ENCODE assay signal across 1 cellular context in the genomic region with DNA sequence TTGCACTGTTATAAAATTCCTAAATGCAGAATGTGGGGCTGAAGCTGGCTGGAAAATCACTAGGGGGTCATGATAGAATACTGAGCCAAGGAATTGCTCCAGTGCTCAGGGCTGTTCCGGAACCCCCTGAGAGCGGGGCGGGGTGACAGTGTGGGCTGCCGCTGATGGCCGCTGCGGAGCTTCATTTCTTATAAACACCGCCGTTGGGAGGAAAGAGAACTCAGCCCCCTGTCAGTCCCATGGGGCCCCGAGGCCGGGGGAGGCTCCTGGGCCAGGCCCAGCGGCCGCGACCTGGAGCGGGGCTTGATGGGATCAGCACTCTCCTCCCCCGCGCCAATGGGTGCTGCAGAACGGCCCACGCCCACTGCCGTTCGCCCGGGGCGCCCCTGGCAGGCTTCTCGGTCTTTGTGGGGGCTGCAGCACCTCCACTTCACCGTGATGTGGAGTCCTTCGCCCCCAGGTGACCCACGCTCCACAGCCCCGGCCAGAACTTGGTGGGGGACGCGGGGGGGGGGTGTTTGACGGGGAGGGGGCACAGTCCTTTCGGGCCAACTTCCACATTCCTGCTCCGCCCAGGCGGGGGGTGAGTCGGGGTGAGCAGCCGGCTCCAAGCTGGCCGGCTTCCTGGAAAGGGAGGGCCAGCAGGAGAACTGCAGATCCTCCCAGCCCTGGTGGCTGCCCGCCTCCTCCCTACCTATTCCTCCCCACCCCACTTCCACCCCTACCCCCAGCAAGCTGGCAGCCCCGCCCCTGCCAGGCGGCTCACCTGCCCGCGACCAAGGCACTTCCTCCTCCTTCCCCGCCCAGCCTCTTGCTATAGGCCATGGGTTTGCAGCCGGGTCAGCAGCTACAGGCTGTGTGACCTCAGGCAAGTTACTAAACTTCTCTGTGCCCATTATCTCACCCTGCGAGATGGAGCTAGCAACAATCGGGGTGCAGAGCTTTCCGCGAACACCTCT.
A peak's percentile ranks its signal among the peaks of the same experiment; 100 is the strongest.
TF ChIP-seq lines count a peak whose summit lies in the region.

No MANE protein-coding gene starts in this region.

TF ChIP-seq in HepG2, 621 proteins besides CTCF, POLR2A, EP300 and RAD21 (continued from another document and continues in another):
- TF ChIP-seq, protein P1, sequence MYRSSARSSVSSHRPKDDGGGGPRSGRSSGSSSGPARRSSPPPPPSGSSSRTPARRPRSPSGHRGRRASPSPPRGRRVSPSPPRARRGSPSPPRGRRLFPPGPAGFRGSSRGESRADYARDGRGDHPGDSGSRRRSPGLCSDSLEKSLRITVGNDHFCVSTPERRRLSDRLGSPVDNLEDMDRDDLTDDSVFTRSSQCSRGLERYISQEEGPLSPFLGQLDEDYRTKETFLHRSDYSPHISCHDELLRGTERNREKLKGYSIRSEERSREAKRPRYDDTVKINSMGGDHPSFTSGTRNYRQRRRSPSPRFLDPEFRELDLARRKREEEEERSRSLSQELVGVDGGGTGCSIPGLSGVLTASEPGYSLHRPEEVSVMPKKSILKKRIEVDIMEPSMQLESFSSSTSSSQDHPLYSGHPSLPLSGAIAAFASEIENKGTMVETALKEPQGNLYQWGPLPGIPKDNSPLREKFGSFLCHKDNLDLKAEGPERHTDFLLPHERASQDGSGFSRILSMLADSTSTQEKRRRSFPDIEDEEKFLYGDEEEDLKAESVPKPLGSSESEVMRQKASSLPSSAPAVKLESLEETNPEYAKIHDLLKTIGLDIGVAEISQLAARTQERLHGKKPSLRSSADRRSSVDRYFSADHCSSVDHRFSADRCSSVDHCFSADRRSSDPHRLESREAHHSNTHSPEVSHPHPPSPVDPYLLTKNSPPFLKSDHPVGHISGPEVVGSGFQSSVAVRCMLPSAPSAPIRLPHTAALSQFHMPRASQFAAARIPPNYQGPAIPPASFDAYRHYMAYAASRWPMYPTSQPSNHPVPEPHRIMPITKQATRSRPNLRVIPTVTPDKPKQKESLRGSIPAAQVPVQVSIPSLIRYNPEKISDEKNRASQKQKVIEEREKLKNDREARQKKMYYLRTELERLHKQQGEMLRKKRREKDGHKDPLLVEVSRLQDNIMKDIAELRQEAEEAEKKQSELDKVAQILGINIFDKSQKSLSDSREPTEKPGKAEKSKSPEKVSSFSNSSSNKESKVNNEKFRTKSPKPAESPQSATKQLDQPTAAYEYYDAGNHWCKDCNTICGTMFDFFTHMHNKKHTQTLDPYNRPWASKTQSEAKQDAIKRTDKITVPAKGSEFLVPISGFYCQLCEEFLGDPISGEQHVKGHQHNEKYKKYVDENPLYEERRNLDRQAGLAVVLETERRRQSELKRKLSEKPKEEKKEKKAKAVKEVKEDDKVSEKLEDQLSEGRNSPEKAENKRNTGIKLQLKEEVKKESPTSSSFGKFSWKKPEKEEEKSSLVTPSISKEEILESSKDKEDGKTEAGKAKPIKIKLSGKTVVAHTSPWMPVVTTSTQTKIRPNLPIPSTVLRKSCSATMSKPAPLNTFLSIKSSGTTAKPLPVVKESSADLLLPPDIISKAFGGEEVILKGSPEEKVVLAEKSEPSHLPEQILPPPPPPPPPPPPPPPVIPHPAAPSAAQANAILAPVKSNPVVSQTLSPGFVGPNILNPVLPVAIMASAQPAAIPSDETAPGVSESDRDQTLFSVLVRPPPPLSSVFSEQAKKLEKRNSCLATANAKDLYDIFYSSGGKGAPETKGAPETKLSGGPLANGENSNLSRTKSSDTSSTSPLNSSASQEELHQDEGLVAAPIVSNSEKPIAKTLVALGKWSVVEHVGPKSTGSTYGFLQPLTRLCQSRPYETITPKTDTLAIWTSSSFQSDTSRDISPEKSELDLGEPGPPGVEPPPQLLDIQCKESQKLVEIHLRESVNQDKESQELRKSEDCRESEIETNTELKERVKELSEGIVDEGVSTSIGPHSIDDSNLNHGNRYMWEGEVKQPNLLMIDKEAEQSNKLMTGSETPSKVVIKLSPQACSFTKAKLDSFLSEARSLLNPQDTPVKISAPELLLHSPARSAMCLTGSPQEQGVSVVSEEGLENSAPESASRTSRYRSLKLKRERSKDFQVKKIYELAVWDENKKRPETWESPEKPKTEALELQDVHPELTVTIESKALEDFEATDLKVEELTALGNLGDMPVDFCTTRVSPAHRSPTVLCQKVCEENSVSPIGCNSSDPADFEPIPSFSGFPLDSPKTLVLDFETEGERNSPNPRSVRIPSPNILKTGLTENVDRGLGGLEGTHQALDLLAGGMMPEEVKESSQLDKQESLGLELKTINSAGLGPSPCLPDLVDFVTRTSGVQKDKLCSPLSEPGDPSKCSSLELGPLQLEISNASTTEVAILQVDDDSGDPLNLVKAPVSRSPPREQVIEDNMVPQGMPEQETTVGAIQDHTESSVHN (CRISPR knock-in tag; IDR thresholded peaks at IDR 0.05): 0 out of 2 replicates have a peak, but pooled peaks have one; percentile 28
- TF ChIP-seq FOXP1 (IDR thresholded peaks at IDR 0.05): no peak
- TF ChIP-seq FOXP1 (CRISPR knock-in tag; IDR thresholded peaks at IDR 0.05): 0 out of 2 replicates have a peak, but pooled peaks have one; percentile 4
- TF ChIP-seq MIER2 (CRISPR knock-in tag; IDR thresholded peaks at IDR 0.05): no peak
- TF ChIP-seq MXI1 (IDR thresholded peaks at IDR 0.05; ENCODE audit: borderline replicate concordance, low read depth, low read length): peak; percentile 32; the same call in 1 of the 3 replicates
- no peak for TF ChIP-seq NKX3-1 (CRISPR knock-in tag; IDR thresholded peaks at IDR 0.05)
- no peak for TF ChIP-seq NR2F6 (IDR thresholded peaks at IDR 0.05)
- TF ChIP-seq NR2F6 (CRISPR knock-in tag; IDR thresholded peaks at IDR 0.05): peak; percentile 47
- TF ChIP-seq, protein P2, sequence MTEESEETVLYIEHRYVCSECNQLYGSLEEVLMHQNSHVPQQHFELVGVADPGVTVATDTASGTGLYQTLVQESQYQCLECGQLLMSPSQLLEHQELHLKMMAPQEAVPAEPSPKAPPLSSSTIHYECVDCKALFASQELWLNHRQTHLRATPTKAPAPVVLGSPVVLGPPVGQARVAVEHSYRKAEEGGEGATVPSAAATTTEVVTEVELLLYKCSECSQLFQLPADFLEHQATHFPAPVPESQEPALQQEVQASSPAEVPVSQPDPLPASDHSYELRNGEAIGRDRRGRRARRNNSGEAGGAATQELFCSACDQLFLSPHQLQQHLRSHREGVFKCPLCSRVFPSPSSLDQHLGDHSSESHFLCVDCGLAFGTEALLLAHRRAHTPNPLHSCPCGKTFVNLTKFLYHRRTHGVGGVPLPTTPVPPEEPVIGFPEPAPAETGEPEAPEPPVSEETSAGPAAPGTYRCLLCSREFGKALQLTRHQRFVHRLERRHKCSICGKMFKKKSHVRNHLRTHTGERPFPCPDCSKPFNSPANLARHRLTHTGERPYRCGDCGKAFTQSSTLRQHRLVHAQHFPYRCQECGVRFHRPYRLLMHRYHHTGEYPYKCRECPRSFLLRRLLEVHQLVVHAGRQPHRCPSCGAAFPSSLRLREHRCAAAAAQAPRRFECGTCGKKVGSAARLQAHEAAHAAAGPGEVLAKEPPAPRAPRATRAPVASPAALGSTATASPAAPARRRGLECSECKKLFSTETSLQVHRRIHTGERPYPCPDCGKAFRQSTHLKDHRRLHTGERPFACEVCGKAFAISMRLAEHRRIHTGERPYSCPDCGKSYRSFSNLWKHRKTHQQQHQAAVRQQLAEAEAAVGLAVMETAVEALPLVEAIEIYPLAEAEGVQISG (CRISPR knock-in tag; IDR thresholded peaks at IDR 0.05): peak; percentile 60; the same call in 1 of the 2 replicates
- TF ChIP-seq ARNT2 (CRISPR knock-in tag; IDR thresholded peaks at IDR 0.05; ENCODE audit: low read depth): no peak; the same call in 1 of the 2 replicates
- no peak; the same call in 1 of the 2 replicates for TF ChIP-seq MTA1 (CRISPR knock-in tag; IDR thresholded peaks at IDR 0.05; ENCODE audit: borderline replicate concordance)
- TF ChIP-seq TCF12 (IDR thresholded peaks at IDR 0.05): no peak
- TF ChIP-seq TCF12 (CRISPR knock-in tag; IDR thresholded peaks at IDR 0.05): no peak
- TF ChIP-seq ZNF292 (CRISPR knock-in tag; IDR thresholded peaks at IDR 0.05; ENCODE audit: borderline replicate concordance, low read depth): peak; percentile 25; the same call in 1 of the 2 replicates
- TF ChIP-seq, protein P3, sequence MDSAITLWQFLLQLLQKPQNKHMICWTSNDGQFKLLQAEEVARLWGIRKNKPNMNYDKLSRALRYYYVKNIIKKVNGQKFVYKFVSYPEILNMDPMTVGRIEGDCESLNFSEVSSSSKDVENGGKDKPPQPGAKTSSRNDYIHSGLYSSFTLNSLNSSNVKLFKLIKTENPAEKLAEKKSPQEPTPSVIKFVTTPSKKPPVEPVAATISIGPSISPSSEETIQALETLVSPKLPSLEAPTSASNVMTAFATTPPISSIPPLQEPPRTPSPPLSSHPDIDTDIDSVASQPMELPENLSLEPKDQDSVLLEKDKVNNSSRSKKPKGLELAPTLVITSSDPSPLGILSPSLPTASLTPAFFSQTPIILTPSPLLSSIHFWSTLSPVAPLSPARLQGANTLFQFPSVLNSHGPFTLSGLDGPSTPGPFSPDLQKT (CRISPR knock-in tag; IDR thresholded peaks at IDR 0.05; ENCODE audit: borderline replicate concordance): no peak
- TF ChIP-seq ZNF337 (CRISPR knock-in tag; IDR thresholded peaks at IDR 0.05; ENCODE audit: borderline replicate concordance, low read depth): no peak
- no peak for TF ChIP-seq PHF5A (CRISPR knock-in tag; IDR thresholded peaks at IDR 0.05; ENCODE audit: low read depth, unreplicated experiment)
- TF ChIP-seq MEIS1 (CRISPR knock-in tag; IDR thresholded peaks at IDR 0.05; ENCODE audit: borderline replicate concordance): no peak
- TF ChIP-seq, protein P4, sequence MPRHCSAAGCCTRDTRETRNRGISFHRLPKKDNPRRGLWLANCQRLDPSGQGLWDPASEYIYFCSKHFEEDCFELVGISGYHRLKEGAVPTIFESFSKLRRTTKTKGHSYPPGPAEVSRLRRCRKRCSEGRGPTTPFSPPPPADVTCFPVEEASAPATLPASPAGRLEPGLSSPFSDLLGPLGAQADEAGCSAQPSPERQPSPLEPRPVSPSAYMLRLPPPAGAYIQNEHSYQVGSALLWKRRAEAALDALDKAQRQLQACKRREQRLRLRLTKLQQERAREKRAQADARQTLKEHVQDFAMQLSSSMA (CRISPR knock-in tag; IDR thresholded peaks at IDR 0.05): no peak
- no peak for TF ChIP-seq SOX13 (IDR thresholded peaks at IDR 0.05)
- TF ChIP-seq SOX13 (CRISPR knock-in tag; conservative IDR thresholded peaks at IDR 0.05 in 1 of 2, IDR thresholded peaks at IDR 0.05 in 1 of 2): peak in 1 of 2 experiments; percentile 7; a peak in 1 of 4 replicates
- no peak for TF ChIP-seq ONECUT2 (CRISPR knock-in tag; IDR thresholded peaks at IDR 0.05)
- TF ChIP-seq ZNF652 (CRISPR knock-in tag; IDR thresholded peaks at IDR 0.05; ENCODE audit: borderline replicate concordance, low read depth): no peak
- TF ChIP-seq, protein P5, sequence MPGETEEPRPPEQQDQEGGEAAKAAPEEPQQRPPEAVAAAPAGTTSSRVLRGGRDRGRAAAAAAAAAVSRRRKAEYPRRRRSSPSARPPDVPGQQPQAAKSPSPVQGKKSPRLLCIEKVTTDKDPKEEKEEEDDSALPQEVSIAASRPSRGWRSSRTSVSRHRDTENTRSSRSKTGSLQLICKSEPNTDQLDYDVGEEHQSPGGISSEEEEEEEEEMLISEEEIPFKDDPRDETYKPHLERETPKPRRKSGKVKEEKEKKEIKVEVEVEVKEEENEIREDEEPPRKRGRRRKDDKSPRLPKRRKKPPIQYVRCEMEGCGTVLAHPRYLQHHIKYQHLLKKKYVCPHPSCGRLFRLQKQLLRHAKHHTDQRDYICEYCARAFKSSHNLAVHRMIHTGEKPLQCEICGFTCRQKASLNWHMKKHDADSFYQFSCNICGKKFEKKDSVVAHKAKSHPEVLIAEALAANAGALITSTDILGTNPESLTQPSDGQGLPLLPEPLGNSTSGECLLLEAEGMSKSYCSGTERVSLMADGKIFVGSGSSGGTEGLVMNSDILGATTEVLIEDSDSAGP (CRISPR knock-in tag; IDR thresholded peaks at IDR 0.05; ENCODE audit: borderline replicate concordance): peak; percentile 16; the same call in 1 of the 2 replicates
- TF ChIP-seq, protein P6, sequence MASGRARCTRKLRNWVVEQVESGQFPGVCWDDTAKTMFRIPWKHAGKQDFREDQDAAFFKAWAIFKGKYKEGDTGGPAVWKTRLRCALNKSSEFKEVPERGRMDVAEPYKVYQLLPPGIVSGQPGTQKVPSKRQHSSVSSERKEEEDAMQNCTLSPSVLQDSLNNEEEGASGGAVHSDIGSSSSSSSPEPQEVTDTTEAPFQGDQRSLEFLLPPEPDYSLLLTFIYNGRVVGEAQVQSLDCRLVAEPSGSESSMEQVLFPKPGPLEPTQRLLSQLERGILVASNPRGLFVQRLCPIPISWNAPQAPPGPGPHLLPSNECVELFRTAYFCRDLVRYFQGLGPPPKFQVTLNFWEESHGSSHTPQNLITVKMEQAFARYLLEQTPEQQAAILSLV (CRISPR knock-in tag; IDR thresholded peaks at IDR 0.05; ENCODE audit: borderline replicate concordance): no peak
- no peak for TF ChIP-seq ZMAT3 (CRISPR knock-in tag; conservative IDR thresholded peaks at IDR 0.05)
- peak; percentile 82 for TF ChIP-seq RCOR2 (CRISPR knock-in tag; IDR thresholded peaks at IDR 0.05)
- no peak for TF ChIP-seq HNRNPH1 (optimal IDR thresholded peaks at IDR 0.05; ENCODE audit: low read depth, low read length)
- no peak; the same call in 1 of the 2 replicates for TF ChIP-seq BCL6 (CRISPR knock-in tag; IDR thresholded peaks at IDR 0.05)
- TF ChIP-seq FOXO1 (CRISPR knock-in tag; IDR thresholded peaks at IDR 0.05): peak; percentile 46
- no peak for TF ChIP-seq KDM5A (IDR thresholded peaks at IDR 0.05; ENCODE audit: borderline replicate concordance, low read length)
- TF ChIP-seq, protein P7, sequence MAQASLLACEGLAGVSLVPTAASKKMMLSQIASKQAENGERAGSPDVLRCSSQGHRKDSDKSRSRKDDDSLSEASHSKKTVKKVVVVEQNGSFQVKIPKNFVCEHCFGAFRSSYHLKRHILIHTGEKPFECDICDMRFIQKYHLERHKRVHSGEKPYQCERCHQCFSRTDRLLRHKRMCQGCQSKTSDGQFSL (CRISPR knock-in tag; IDR thresholded peaks at IDR 0.05): no peak
- TF ChIP-seq ZNF562 (CRISPR knock-in tag; IDR thresholded peaks at IDR 0.05; ENCODE audit: borderline replicate concordance): no peak
- no peak for TF ChIP-seq SP4 (CRISPR knock-in tag; IDR thresholded peaks at IDR 0.05)
- peak; percentile 96 for TF ChIP-seq ZMYM3 (CRISPR knock-in tag; IDR thresholded peaks at IDR 0.05)
- TF ChIP-seq TAF1 (CRISPR knock-in tag; IDR thresholded peaks at IDR 0.05): 0 out of 2 replicates have a peak, but pooled peaks have one; percentile 46
- no peak for TF ChIP-seq ZNF557 (CRISPR knock-in tag; IDR thresholded peaks at IDR 0.05)
- TF ChIP-seq REPIN1 (CRISPR knock-in tag; IDR thresholded peaks at IDR 0.05; ENCODE audit: borderline replicate concordance, low read depth): no peak
- no peak for TF ChIP-seq ZNF24 (IDR thresholded peaks at IDR 0.05)
- no peak for TF ChIP-seq RORA (CRISPR knock-in tag; IDR thresholded peaks at IDR 0.05)
- TF ChIP-seq PHB2 (IDR thresholded peaks at IDR 0.05; ENCODE audit: partially characterized antibody): no peak
- TF ChIP-seq KDM3A (CRISPR knock-in tag; IDR thresholded peaks at IDR 0.05; ENCODE audit: low read depth): peak; percentile 41; the same call in 1 of the 2 replicates
- TF ChIP-seq EZH2 (conservative IDR thresholded peaks at IDR 0.05; ENCODE audit: low read depth, low read length): no peak
- TF ChIP-seq KDM1A (CRISPR knock-in tag; IDR thresholded peaks at IDR 0.05): peak; percentile 76; the same call in 1 of the 2 replicates
- TF ChIP-seq DPF2 (CRISPR knock-in tag; IDR thresholded peaks at IDR 0.05; ENCODE audit: borderline replicate concordance, low read depth): no peak
- no peak for TF ChIP-seq SYNCRIP (IDR thresholded peaks at IDR 0.05; ENCODE audit: insufficient read depth, low read depth, low read length)
- no peak for TF ChIP-seq ZNF296 (CRISPR knock-in tag; conservative IDR thresholded peaks at IDR 0.05)
- TF ChIP-seq TCF7L2 (IDR thresholded peaks at IDR 0.05; ENCODE audit: low read depth, low read length): no peak
- no peak for TF ChIP-seq GABPA (IDR thresholded peaks at IDR 0.05; ENCODE audit: low read depth, low read length)
- peak; percentile 53 for TF ChIP-seq GABPA (CRISPR knock-in tag; IDR thresholded peaks at IDR 0.05; ENCODE audit: low read depth)
